Comparison of ENCODE assay signal across 12 cellular contexts in the genomic region with DNA sequence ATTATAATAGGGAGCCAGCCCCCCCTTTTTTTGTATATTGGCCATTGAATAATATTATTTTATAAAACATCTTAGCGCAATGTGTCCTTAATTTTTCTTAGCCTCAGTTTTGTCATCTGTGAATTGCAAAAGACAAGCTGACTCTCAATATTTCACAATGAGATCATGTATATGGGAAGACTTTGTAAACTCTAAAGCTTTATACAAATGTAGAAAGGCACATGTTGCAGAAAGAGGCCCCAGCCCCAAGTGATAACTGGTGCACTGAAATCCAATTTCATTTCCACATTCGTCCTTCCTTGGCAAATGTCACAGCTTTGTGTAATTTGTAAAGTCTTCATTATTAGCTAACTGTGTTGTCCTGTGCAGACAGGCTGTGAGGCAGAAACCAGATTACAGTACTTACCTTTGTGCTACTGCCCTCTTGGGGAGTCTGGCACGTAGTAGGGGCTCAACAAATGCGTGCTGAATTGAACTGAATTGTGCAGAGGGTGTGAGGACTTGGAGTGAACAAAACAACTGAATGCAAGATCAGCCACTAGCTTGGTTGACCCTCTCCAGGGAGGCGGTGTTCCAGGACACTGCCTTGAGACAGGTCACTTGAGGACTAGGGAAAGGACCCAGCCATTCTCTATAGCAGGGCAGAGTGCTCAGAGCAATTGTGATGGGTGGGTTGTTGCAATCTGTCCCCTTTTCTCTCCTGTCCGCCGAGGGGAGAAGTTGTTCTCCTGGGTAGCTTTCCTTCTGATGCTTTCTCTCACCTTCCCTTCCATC.
"Had no signal": no experiment of that assay in that cellular context is flagged by ENCODE, and none has a peak within 500 bp of the region (broad histone marks: within the 10 kb centered on the region; RNA-seq: fewer than 3 reads in every experiment).

No MANE protein-coding gene starts in this region.

- H3K9me3 ChIP-seq: esophagus muscularis mucosa had no signal

- H3K36me3 ChIP-seq: brain microvascular endothelial cell, esophagus muscularis mucosa had no signal

- H3K4me1 ChIP-seq: esophagus muscularis mucosa had no signal

- H3K27me3 ChIP-seq: brain microvascular endothelial cell, esophagus muscularis mucosa had no signal

- ATAC-seq: naive thymus-derived CD8-positive, alpha-beta T cell had no signal

- H3K27ac ChIP-seq: brain microvascular endothelial cell, esophagus muscularis mucosa, foreskin keratinocyte had no signal

- H3K4me3 ChIP-seq: esophagus muscularis mucosa had no signal

- DNase-seq: activated naive CD8-positive, alpha-beta T cell treated with anti-CD3 and anti-CD28 coated beads, Interleukin-2, amount 10 ng/mL, durations not matched to agents 7 days and 5 days; anterior cingulate cortex; brain microvascular endothelial cell; cortex of kidney; effector CD4-positive, alpha-beta T cell; foreskin keratinocyte; naive thymus-derived CD8-positive, alpha-beta T cell; small intestine; stimulated activated CD4-positive, alpha-beta T cell treated with anti-CD3 and anti-CD28 coated beads, Interleukin-4, amount 100 ng/mL, for 24 hours; stimulated activated naive CD4-positive, alpha-beta T cell; substantia nigra had no signal
